ENCODE assay signal across 15 cellular contexts in genomic region chr14:73610692-73611091, GRCh38. TPM values are rescaled to one million over a fixed set of nuclear protein-coding genes. Genes with fewer than 3 reads are reported as not detected.
DNase-seq lines count a peak whose midpoint lies in the region; ATAC-seq, FAIRE-seq and TF ChIP-seq lines count a peak whose summit lies in the region.
"Had no signal": no experiment of that assay in that cellular context is flagged by ENCODE, and none has a peak within 500 bp of the region (broad histone marks: within the 10 kb centered on the region; RNA-seq: fewer than 3 reads in every experiment).

No MANE protein-coding gene starts in this region.

- no peak for TF ChIP-seq RAD21 in SK-N-SH (IDR thresholded peaks at IDR 0.05; ENCODE audit: low read length)
- no peak for TF ChIP-seq RAD21 in K562 (CRISPR knock-in tag; conservative IDR thresholded peaks at IDR 0.05 in 1 of 2, IDR thresholded peaks at IDR 0.05 in 1 of 2)

- H2AFZ ChIP-seq in SK-N-SH (ENCODE audit: low read depth) = no peak overlapping the region
- no peak overlapping the region for H2AFZ ChIP-seq in K562 (ENCODE audit: low read depth, low read length)

- H3K79me2 ChIP-seq in SK-N-SH (ENCODE audit: insufficient read depth) = no peaks in the 10 kb centered on the region
- no peaks in the 10 kb centered on the region for H3K79me2 ChIP-seq in K562 (ENCODE audit: control insufficient read depth, insufficient read depth, low read length)

- TF ChIP-seq POLR2A in K562 (conservative IDR thresholded peaks at IDR 0.05) = no peak

- intact Hi-C loops in K562 (cut with micrococcal nuclease) = no loop called here
- intact Hi-C loops in kidney (cut with DNase I) = no loop called here
- intact Hi-C loops in activated CD8-positive, alpha-beta T cell treated with anti-CD3 and anti-CD28 coated beads for 36 hours (cut with micrococcal nuclease) = no loop called here

- no TSS peak for BruUV-seq in K562 (replicated peaks; lab: Mats Ljungman, UMichigan)

- no peak for FAIRE-seq in K562 (lab: Jason Lieb, UNC)
- FAIRE-seq in kidney (lab: Jason Lieb, UNC) = no peak
- peak; percentile 76 for FAIRE-seq in urothelium cell line (lab: Jason Lieb, UNC)

- H3K36me3 Mint-ChIP-seq in activated CD8-positive, alpha-beta T cell treated with anti-CD3 and anti-CD28 coated beads for 36 hours (ENCODE audit: low read depth) = no peaks in the 10 kb centered on the region

- no peak for DNase-seq in SK-N-SH
- peak in 1 of 4 experiments; percentile 13 for DNase-seq in K562 (ENCODE audit: extremely low read depth in 1 of 4, low spot score in 3 of 4)
- no peak for DNase-seq in kidney
- DNase-seq in urothelium cell line (ENCODE audit: low spot score) = peak; percentile 58
- no peak for DNase-seq in midbrain (lab: John Stamatoyannopoulos, UW)
- DNase-seq in activated CD8-positive, alpha-beta T cell treated with anti-CD3 and anti-CD28 coated beads for 36 hours = no peak
- DNase-seq: activated naive CD4-positive, alpha-beta T cell treated with anti-CD3 and anti-CD28 coated beads, Interleukin-2, amount 50 U/mL, for 16 hours; Calu3; gastrocnemius medialis; left lung; NCI-H510A; transverse colon had no signal

- H3F3A ChIP-seq in SK-N-SH (replicated peaks; ENCODE audit: insufficient read depth) = peaks cover 11% of the 10 kb centered on the region

- no peaks in the 10 kb centered on the region for H3K27me3 Mint-ChIP-seq in activated CD8-positive, alpha-beta T cell treated with anti-CD3 and anti-CD28 coated beads for 36 hours

- WGBS in SK-N-SH (ENCODE audit: low lambda C conversion rate) = 73% methylated on average over 2 of the region's 2 CpGs
- 8% methylated on average over 2 of the region's 2 CpGs for WGBS in K562 (ENCODE audit: insufficient coverage, low coverage, missing lambda C conversion rate)

- in situ Hi-C loops in K562 (cut with MboI) = no loop called here

- no peak overlapping the region for H3K9ac ChIP-seq in SK-N-SH
- H3K9ac ChIP-seq in K562 (ENCODE audit: insufficient read depth in 1 of 2, low read depth in 2 of 2, low read length in 2 of 2) = no peak overlapping the region
- no peak overlapping the region for H3K9ac ChIP-seq in kidney (ENCODE audit: low read length in 2 of 2)

- H3K9me3 Mint-ChIP-seq in activated CD8-positive, alpha-beta T cell treated with anti-CD3 and anti-CD28 coated beads for 36 hours = no peaks in the 10 kb centered on the region

- no peaks in the 10 kb centered on the region for H3K9me2 ChIP-seq in SK-N-SH

- peaks cover 2% of the 10 kb centered on the region for H3K4me1 Mint-ChIP-seq in activated CD8-positive, alpha-beta T cell treated with anti-CD3 and anti-CD28 coated beads for 36 hours (ENCODE audit: low read depth)

- TF ChIP-seq EP300 in SK-N-SH (IDR thresholded peaks at IDR 0.05; ENCODE audit: borderline replicate concordance in 1 of 2, low read depth in 1 of 2, low read length in 1 of 2) (no peak), K562 (IDR thresholded peaks at IDR 0.05; ENCODE audit: low read length) (no peak)

- CTCF ChIA-PET in SK-N-SH (lab: Yijun Ruan, JAX) (no interaction called here), K562 (lab: Yijun Ruan, JAX; ENCODE audit: low intra/inter-chr PET ratio) (no interaction called here)
- CTCF ChIA-PET in activated CD8-positive, alpha-beta T cell treated with anti-CD3 and anti-CD28 coated beads for 36 hours (lab: Charles Lee) = no interaction called here

- H3K27ac ChIP-seq in SK-N-SH (ENCODE audit: low read depth in 2 of 2, low read length in 1 of 2) (no peak overlapping the region), K562 (ENCODE audit: extremely low read depth, low read depth, low read length) (no peak overlapping the region), kidney (ENCODE audit: low read depth in 2 of 2, low read length in 2 of 2) (peak overlapping the region in 1 of 2 donors; percentile 87)
- H3K27ac ChIP-seq: gastrocnemius medialis, left lung, neutrophil, transverse colon had no signal

- no peak overlapping the region for H3K4me3 Mint-ChIP-seq in activated CD8-positive, alpha-beta T cell treated with anti-CD3 and anti-CD28 coated beads for 36 hours

- TF ChIP-seq CTCF in SK-N-SH (IDR thresholded peaks at IDR 0.05) (no peak), K562 (IDR thresholded peaks at IDR 0.05 in 2 of 3, conservative IDR thresholded peaks at IDR 0.05 in 1 of 3; ENCODE audit: insufficient read depth in 2 of 3, low read depth in 1 of 3, low read length in 3 of 3) (no peak), kidney (IDR thresholded peaks at IDR 0.05; ENCODE audit: borderline replicate concordance, extremely low read depth, insufficient read depth) (no peak)
- TF ChIP-seq CTCF in activated CD8-positive, alpha-beta T cell treated with anti-CD3 and anti-CD28 coated beads for 36 hours (IDR thresholded peaks at IDR 0.05) = no peak

- H3K4me1 ChIP-seq in SK-N-SH (ENCODE audit: control insufficient read depth in 1 of 2, insufficient read depth in 2 of 2, low read depth in 1 of 2, low read length in 1 of 2) = no peaks in the 10 kb centered on the region
- peaks cover 0 to 10% of the 10 kb centered on the region in 2 experiments; a peak in 2 of 5 replicates for H3K4me1 ChIP-seq in K562 (replicated peaks in 1 of 2; ENCODE audit: control insufficient read depth in 2 of 2, insufficient read depth in 2 of 2, low read length in 2 of 2)
- peaks cover under 1 to 4% of the 10 kb centered on the region in 2 donors for H3K4me1 ChIP-seq in kidney (ENCODE audit: control insufficient read depth in 1 of 2, insufficient read depth in 1 of 2, low read depth in 1 of 2, low read length in 2 of 2)
- H3K4me1 ChIP-seq: gastrocnemius medialis had no signal

- no peak overlapping the region for H3K4me2 ChIP-seq in SK-N-SH
- H3K4me2 ChIP-seq in K562 (ENCODE audit: insufficient read depth, low read length) = no peak overlapping the region

- ATAC-seq in SK-N-SH treated with all-trans-retinoic acid at 6 μM for 48 hours (no peak), K562 (no peak), GM21529 (IDR thresholded peaks at IDR 0.05; ENCODE audit: unreplicated experiment) (no peak)
- ATAC-seq in activated CD8-positive, alpha-beta T cell treated with anti-CD3 and anti-CD28 coated beads for 36 hours = no peak
- ATAC-seq: gastrocnemius medialis, left lung had no signal

- H3K27ac Mint-ChIP-seq in activated CD8-positive, alpha-beta T cell treated with anti-CD3 and anti-CD28 coated beads for 36 hours = no peak overlapping the region

- no peaks in the 10 kb centered on the region for H3K9me1 ChIP-seq in K562 (ENCODE audit: control insufficient read depth, insufficient read depth, low read length)

- no peaks in the 10 kb centered on the region for H4K20me1 ChIP-seq in SK-N-SH (ENCODE audit: insufficient read depth)
- H4K20me1 ChIP-seq in K562 (replicated peaks; ENCODE audit: control insufficient read depth, insufficient read depth, low read length) = no peaks in the 10 kb centered on the region

- POLR2A ChIA-PET in SK-N-SH (lab: Yijun Ruan, JAX) = no interaction called here
- POLR2A ChIA-PET in K562 (lab: Yijun Ruan, JAX) = no interaction called here
- POLR2A ChIA-PET in activated CD8-positive, alpha-beta T cell treated with anti-CD3 and anti-CD28 coated beads for 36 hours (lab: Charles Lee) = no interaction called here

- H3K27me3 ChIP-seq in SK-N-SH (ENCODE audit: insufficient read depth) = no peaks in the 10 kb centered on the region
- no peaks in the 10 kb centered on the region for H3K27me3 ChIP-seq in K562 (ENCODE audit: control insufficient read depth in 2 of 2, insufficient read depth in 2 of 2, low read length in 2 of 2)
- H3K27me3 ChIP-seq: gastrocnemius medialis, transverse colon had no signal

- no peak overlapping the region for H3K4me3 ChIP-seq in SK-N-SH (ENCODE audit: low read depth in 2 of 2, low read length in 1 of 2)
- H3K4me3 ChIP-seq in K562 = no peak overlapping the region
- H3K4me3 ChIP-seq in kidney (ENCODE audit: low read length in 2 of 2) = peak overlapping the region; percentile 21 to 71
- H3K4me3 ChIP-seq: gastrocnemius medialis, left lung, transverse colon had no signal

- H3K9me3 ChIP-seq in SK-N-SH (no peaks in the 10 kb centered on the region), K562 (replicated peaks; ENCODE audit: control insufficient read depth, insufficient read depth, low read depth, low read length) (no peaks in the 10 kb centered on the region), kidney (ENCODE audit: control insufficient read depth in 1 of 2, low read length in 2 of 2) (no peaks in the 10 kb centered on the region)
- H3K9me3 ChIP-seq: gastrocnemius medialis, left lung, neutrophil, transverse colon had no signal

- H3K36me3 ChIP-seq in SK-N-SH (replicated peaks in 1 of 2; ENCODE audit: control insufficient read depth in 1 of 2, insufficient read depth in 2 of 2, low read length in 1 of 2) (no peaks in the 10 kb centered on the region), K562 (ENCODE audit: control insufficient read depth, insufficient read depth, low read length) (no peaks in the 10 kb centered on the region), kidney (ENCODE audit: control insufficient read depth in 1 of 2, insufficient read depth in 2 of 2, low read length in 2 of 2) (no peaks in the 10 kb centered on the region)
- H3K36me3 ChIP-seq: gastrocnemius medialis, left lung, neutrophil, transverse colon had no signal

RNA-seq across cellular contexts. Expression of gene ACOT6, which starts 1.6 kb away (rescaled TPM):
- polyA plus RNA-seq in SK-N-SH (2012; rRNA removed) (not detected in 2 replicates), K562 (2011; rRNA removed) (not detected in 2 replicates), K562 (2014; fragmentation: Illumina TruSeq; extraction: Trizol) (not detected in 2 replicates), K562 (2014; fragmentation: Nextera tagmentation; extraction: Ambion mirVana) (not detected), K562 (2014; rRNA removed) (not detected in 2 replicates), kidney (ENCODE audit: insufficient read depth, low read depth, low replicate concordance) (1.4 TPM)
- not detected in 2 replicates for polyA plus RNA-seq in SK-N-SH (2012; cell fraction: cytosol; rRNA removed)
- not detected in 2 replicates for polyA plus RNA-seq in SK-N-SH (2012; cell fraction: nucleus; rRNA removed)
- not detected in 2 replicates for total RNA-seq in K562 (2011; cell fraction: chromatin; rRNA removed; ENCODE audit: low replicate concordance)
- total RNA-seq in K562 (2011; cell fraction: nucleolus; rRNA removed) = 0.17 TPM in 1 of 2 replicates, not detected in the other
- not detected in 2 replicates for total RNA-seq in K562 (2011; cell fraction: nucleoplasm; rRNA removed)
- total RNA-seq in K562 (2014; rRNA removed) (not detected in 2 replicates), K562 (2014; rRNA removed; fragmentation: Illumina TruSeq; extraction: Trizol) (not detected in 2 replicates), K562 (2015; rRNA removed; fragmentation: Illumina TruSeq; extraction: Trizol) (not detected in 2 replicates), K562 (2021) (not detected in 2 replicates), kidney (not detected)
- polyA plus RNA-seq in K562 (2011; cell fraction: cytosol; rRNA removed) = not detected in 2 replicates
- polyA plus RNA-seq in K562 (2011; cell fraction: nucleus; rRNA removed) = not detected in 2 replicates
- not detected in 2 replicates for polyA plus RNA-seq in K562 (2012)
- polyA minus RNA-seq in K562 (2011; rRNA and poly(A)+ RNA removed) = not detected in 2 replicates
- not detected in 2 replicates for polyA minus RNA-seq in K562 (2011; cell fraction: cytosol; rRNA and poly(A)+ RNA removed)
- polyA minus RNA-seq in K562 (2011; cell fraction: nucleus; rRNA and poly(A)+ RNA removed) = 0.27 and 0.67 TPM in 2 replicates
- total RNA-seq in activated CD8-positive, alpha-beta T cell treated with anti-CD3 and anti-CD28 coated beads for 36 hours = not detected
- total RNA-seq: Calu3, gastrocnemius medialis, left lung, transverse colon had no signal

RNA-seq across cellular contexts. Expression of gene ACOT4, which starts 19.0 kb away (rescaled TPM):
- polyA plus RNA-seq in SK-N-SH (2012; rRNA removed) (0.12 and 0.13 TPM in 2 replicates), K562 (2011; rRNA removed) (not detected in 2 replicates), K562 (2014; fragmentation: Illumina TruSeq; extraction: Trizol) (not detected in 2 replicates), K562 (2014; fragmentation: Nextera tagmentation; extraction: Ambion mirVana) (not detected), K562 (2014; rRNA removed) (not detected in 2 replicates), kidney (ENCODE audit: insufficient read depth, low read depth, low replicate concordance) (10.6 TPM)
- polyA plus RNA-seq in SK-N-SH (2012; cell fraction: cytosol; rRNA removed) = 0.12 and 0.16 TPM in 2 replicates
- 0.07 and 0.14 TPM in 2 replicates for polyA plus RNA-seq in SK-N-SH (2012; cell fraction: nucleus; rRNA removed)
- not detected in 2 replicates for total RNA-seq in K562 (2011; cell fraction: chromatin; rRNA removed; ENCODE audit: low replicate concordance)
- total RNA-seq in K562 (2011; cell fraction: nucleolus; rRNA removed) = not detected in 2 replicates
- not detected in 2 replicates for total RNA-seq in K562 (2011; cell fraction: nucleoplasm; rRNA removed)
- total RNA-seq in K562 (2014; rRNA removed) (not detected in 2 replicates), K562 (2014; rRNA removed; fragmentation: Illumina TruSeq; extraction: Trizol) (not detected in 2 replicates), K562 (2015; rRNA removed; fragmentation: Illumina TruSeq; extraction: Trizol) (not detected in 2 replicates), K562 (2021) (not detected in 2 replicates), kidney (3.1 TPM)
- polyA plus RNA-seq in K562 (2011; cell fraction: cytosol; rRNA removed) = not detected in 2 replicates
- polyA plus RNA-seq in K562 (2011; cell fraction: nucleus; rRNA removed) = not detected in 2 replicates
- not detected in 2 replicates for polyA plus RNA-seq in K562 (2012)
- polyA minus RNA-seq in K562 (2011; rRNA and poly(A)+ RNA removed) = not detected in 2 replicates
- polyA minus RNA-seq in K562 (2011; cell fraction: cytosol; rRNA and poly(A)+ RNA removed) = not detected in 2 replicates
- not detected in 2 replicates for polyA minus RNA-seq in K562 (2011; cell fraction: nucleus; rRNA and poly(A)+ RNA removed)
- total RNA-seq in activated CD8-positive, alpha-beta T cell treated with anti-CD3 and anti-CD28 coated beads for 36 hours = 1 to 10 TPM; 1.8 to 2.2 TPM

RNA-seq across cellular contexts. Expression of gene DNAL1, which starts 34.1 kb away (rescaled TPM):
- 2.6 and 3.6 TPM in 2 replicates for polyA plus RNA-seq in SK-N-SH (2012; rRNA removed)
- polyA plus RNA-seq in SK-N-SH (2012; cell fraction: cytosol; rRNA removed) = 4.6 and 7.2 TPM in 2 replicates
- 2.2 and 3.5 TPM in 2 replicates for polyA plus RNA-seq in SK-N-SH (2012; cell fraction: nucleus; rRNA removed)
- total RNA-seq in K562 (2011; cell fraction: chromatin; rRNA removed; ENCODE audit: low replicate concordance) = 2.1 and 2.3 TPM in 2 replicates
- total RNA-seq in K562 (2011; cell fraction: nucleolus; rRNA removed) = 0.39 and 0.67 TPM in 2 replicates
- 2.0 and 3.0 TPM in 2 replicates for total RNA-seq in K562 (2011; cell fraction: nucleoplasm; rRNA removed)
- total RNA-seq in K562 (2014; rRNA removed) = 1.6 and 2.3 TPM in 2 replicates
- 6.3 and 10.3 TPM in 2 replicates for total RNA-seq in K562 (2014; rRNA removed; fragmentation: Illumina TruSeq; extraction: Trizol)
- total RNA-seq in K562 (2015; rRNA removed; fragmentation: Illumina TruSeq; extraction: Trizol) = 2.1 and 3.7 TPM in 2 replicates
- 4.8 and 5.8 TPM in 2 replicates for total RNA-seq in K562 (2021)
- polyA plus RNA-seq in K562 (2011; rRNA removed) = 3.2 and 4.1 TPM in 2 replicates
- 0.24 and 0.99 TPM in 2 replicates for polyA plus RNA-seq in K562 (2011; cell fraction: cytosol; rRNA removed)
- 0.74 and 1.5 TPM in 2 replicates for polyA plus RNA-seq in K562 (2011; cell fraction: nucleus; rRNA removed)
- polyA plus RNA-seq in K562 (2012) = 3.2 and 3.4 TPM in 2 replicates
- polyA plus RNA-seq in K562 (2014; fragmentation: Illumina TruSeq; extraction: Trizol) = 4.7 and 5.6 TPM in 2 replicates
- 10 to 100 TPM in 1 of 2 experiments, 1 to 10 TPM in 1; 8.9 to 11.7 TPM for polyA plus RNA-seq in K562 (2014; fragmentation: Nextera tagmentation; extraction: Ambion mirVana)
- polyA plus RNA-seq in K562 (2014; rRNA removed) = 1.4 and 4.8 TPM in 2 replicates
- polyA minus RNA-seq in K562 (2011; rRNA and poly(A)+ RNA removed) = 2.1 and 2.8 TPM in 2 replicates
- polyA minus RNA-seq in K562 (2011; cell fraction: cytosol; rRNA and poly(A)+ RNA removed) = 0.95 and 2.3 TPM in 2 replicates
- polyA minus RNA-seq in K562 (2011; cell fraction: nucleus; rRNA and poly(A)+ RNA removed) = 0.67 and 2.0 TPM in 2 replicates
- total RNA-seq in kidney = 32.3 TPM
- polyA plus RNA-seq in kidney (ENCODE audit: insufficient read depth, low read depth, low replicate concordance) = 9.3 TPM
- total RNA-seq in activated CD8-positive, alpha-beta T cell treated with anti-CD3 and anti-CD28 coated beads for 36 hours = 1 to 10 TPM; 4.8 to 5.9 TPM

RNA-seq across cellular contexts. Expression of gene ACOT2, which starts 41.7 kb away (rescaled TPM):
- 45.6 and 46.7 TPM in 2 replicates for polyA plus RNA-seq in SK-N-SH (2012; rRNA removed)
- polyA plus RNA-seq in SK-N-SH (2012; cell fraction: cytosol; rRNA removed) = 27.4 and 37.8 TPM in 2 replicates
- 46.2 and 61.3 TPM in 2 replicates for polyA plus RNA-seq in SK-N-SH (2012; cell fraction: nucleus; rRNA removed)
- total RNA-seq in K562 (2011; cell fraction: chromatin; rRNA removed; ENCODE audit: low replicate concordance) = 0.44 and 0.77 TPM in 2 replicates
- 0.53 TPM in 1 of 2 replicates, not detected in the other for total RNA-seq in K562 (2011; cell fraction: nucleolus; rRNA removed)
- total RNA-seq in K562 (2011; cell fraction: nucleoplasm; rRNA removed) = not detected in 2 replicates
- not detected in 2 replicates for total RNA-seq in K562 (2014; rRNA removed)
- not detected in 2 replicates for total RNA-seq in K562 (2014; rRNA removed; fragmentation: Illumina TruSeq; extraction: Trizol)
- total RNA-seq in K562 (2015; rRNA removed; fragmentation: Illumina TruSeq; extraction: Trizol) = not detected in 2 replicates
- 0.22 TPM in 1 of 2 replicates, not detected in the other for total RNA-seq in K562 (2021)
- polyA plus RNA-seq in K562 (2011; rRNA removed) = 0.04 and 0.08 TPM in 2 replicates
- polyA plus RNA-seq in K562 (2011; cell fraction: cytosol; rRNA removed) = 0.06 TPM in 1 of 2 replicates, not detected in the other
- 0.14 and 0.20 TPM in 2 replicates for polyA plus RNA-seq in K562 (2011; cell fraction: nucleus; rRNA removed)
- 0.10 TPM in 1 of 2 replicates, not detected in the other for polyA plus RNA-seq in K562 (2012)
- not detected in 2 replicates for polyA plus RNA-seq in K562 (2014; fragmentation: Illumina TruSeq; extraction: Trizol)
- polyA plus RNA-seq in K562 (2014; fragmentation: Nextera tagmentation; extraction: Ambion mirVana) = under 1 TPM in 1 of 2 experiments, not detected in 1; 0.04 TPM
- polyA plus RNA-seq in K562 (2014; rRNA removed) = 0.15 TPM in 1 of 2 replicates, not detected in the other
- polyA minus RNA-seq in K562 (2011; rRNA and poly(A)+ RNA removed) = not detected in 2 replicates
- polyA minus RNA-seq in K562 (2011; cell fraction: cytosol; rRNA and poly(A)+ RNA removed) = not detected in 2 replicates
- polyA minus RNA-seq in K562 (2011; cell fraction: nucleus; rRNA and poly(A)+ RNA removed) = 0.27 and 0.56 TPM in 2 replicates
- 29.4 TPM for total RNA-seq in kidney
- 128 TPM for polyA plus RNA-seq in kidney (ENCODE audit: insufficient read depth, low read depth, low replicate concordance)
- total RNA-seq in activated CD8-positive, alpha-beta T cell treated with anti-CD3 and anti-CD28 coated beads for 36 hours = 1 to 10 TPM; 4.9 to 6.3 TPM

RNA-seq across cellular contexts. Expression of gene HEATR4, which starts 51.9 kb away (rescaled TPM):
- not detected in 2 replicates for polyA plus RNA-seq in SK-N-SH (2012; rRNA removed)
- polyA plus RNA-seq in SK-N-SH (2012; cell fraction: cytosol; rRNA removed) = not detected in 2 replicates
- polyA plus RNA-seq in SK-N-SH (2012; cell fraction: nucleus; rRNA removed) = not detected in 2 replicates
- total RNA-seq in K562 (2011; cell fraction: chromatin; rRNA removed; ENCODE audit: low replicate concordance) = not detected in 2 replicates
- total RNA-seq in K562 (2011; cell fraction: nucleolus; rRNA removed) = not detected in 2 replicates
- total RNA-seq in K562 (2011; cell fraction: nucleoplasm; rRNA removed) = not detected in 2 replicates
- not detected in 2 replicates for total RNA-seq in K562 (2014; rRNA removed)
- total RNA-seq in K562 (2014; rRNA removed; fragmentation: Illumina TruSeq; extraction: Trizol) = not detected in 2 replicates
- not detected in 2 replicates for total RNA-seq in K562 (2015; rRNA removed; fragmentation: Illumina TruSeq; extraction: Trizol)
- not detected in 2 replicates for total RNA-seq in K562 (2021)
- polyA plus RNA-seq in K562 (2011; rRNA removed) = not detected in 2 replicates
- polyA plus RNA-seq in K562 (2011; cell fraction: cytosol; rRNA removed) = not detected in 2 replicates
- polyA plus RNA-seq in K562 (2011; cell fraction: nucleus; rRNA removed) = not detected in 2 replicates
- polyA plus RNA-seq in K562 (2012) = 0.07 and 0.08 TPM in 2 replicates
- polyA plus RNA-seq in K562 (2014; fragmentation: Illumina TruSeq; extraction: Trizol) = not detected in 2 replicates
- polyA plus RNA-seq in K562 (2014; fragmentation: Nextera tagmentation; extraction: Ambion mirVana) = not detected
- polyA plus RNA-seq in K562 (2014; rRNA removed) = not detected in 2 replicates
- not detected in 2 replicates for polyA minus RNA-seq in K562 (2011; rRNA and poly(A)+ RNA removed)
- polyA minus RNA-seq in K562 (2011; cell fraction: cytosol; rRNA and poly(A)+ RNA removed) = not detected in 2 replicates
- polyA minus RNA-seq in K562 (2011; cell fraction: nucleus; rRNA and poly(A)+ RNA removed) = not detected in 2 replicates
- 0.85 TPM for total RNA-seq in kidney
- 0.86 TPM for polyA plus RNA-seq in kidney (ENCODE audit: insufficient read depth, low read depth, low replicate concordance)
- not detected for total RNA-seq in activated CD8-positive, alpha-beta T cell treated with anti-CD3 and anti-CD28 coated beads for 36 hours
- total RNA-seq: Calu3 had no signal

Comparison
In these comparisons a context has a peak if more than half of its experiments do, and no peak if none do; other contexts are left out.
1. H3K4me3 ChIP-seq: peak in kidney (2 of 2); none in SK-N-SH (0 of 2) and K562 (single experiment).
2. Of the 27 proteins assayed by ChIP-seq in both K562 and SK-N-SH: peak only in K562: none; only in SK-N-SH: USF1; in both: none; in neither: 26.